Comparison of ENCODE assay signal across 8 cellular contexts in genomic region chr19:43755256-43755801, GRCh38. TPM values are rescaled to one million over a fixed set of nuclear protein-coding genes. Genes with fewer than 3 reads are reported as not detected.
DNase-seq lines count a peak whose midpoint lies in the region; ATAC-seq and TF ChIP-seq lines count a peak whose summit lies in the region.

No MANE protein-coding gene starts in this region.

- peak overlapping the region; percentile 98 for H3K27ac Mint-ChIP-seq in activated CD8-positive, alpha-beta memory T cell treated with anti-CD3 and anti-CD28 coated beads, Interleukin-2, amount 10 ng/mL, durations not matched to agents 7 days and 5 days
- peak overlapping the region; percentile 98 for H3K27ac Mint-ChIP-seq in endodermal cell

- no peaks in the 10 kb centered on the region for H3K27me3 Mint-ChIP-seq in activated CD8-positive, alpha-beta memory T cell treated with anti-CD3 and anti-CD28 coated beads, Interleukin-2, amount 10 ng/mL, durations not matched to agents 7 days and 5 days
- no peaks in the 10 kb centered on the region for H3K27me3 Mint-ChIP-seq in endodermal cell (ENCODE audit: insufficient read depth)

- H3K27me3 ChIP-seq in HL-60 (ENCODE audit: insufficient read depth, poor library complexity, severe bottlenecking) (no peaks in the 10 kb centered on the region), endodermal cell (ENCODE audit: control insufficient read depth, insufficient read depth, low read length, poor library complexity, severe bottlenecking) (no peaks in the 10 kb centered on the region)

- H3K4me3 ChIP-seq in HL-60 (replicated peaks; ENCODE audit: insufficient read depth, low read length), result peak overlapping the region; percentile 82
- H3K4me3 ChIP-seq in endodermal cell (ENCODE audit: low read length), result peak overlapping the region; percentile 98
- peak overlapping the region; percentile 86 for H3K4me3 ChIP-seq in mesodermal cell (ENCODE audit: extremely low read depth, insufficient read depth, low read length, poor library complexity, severe bottlenecking)

- DNase-seq in HL-60 (ENCODE audit: low read depth in 1 of 2, low spot score in 1 of 2), result peak; percentile 78 to 88
- DNase-seq in NOMO-1 treated with dmso at 0.1 percent for 144 hours (lab: John Stamatoyannopoulos, UW; ENCODE audit: unreplicated experiment), result peak; percentile 83
- peak; percentile 91 for DNase-seq in activated CD8-positive, alpha-beta memory T cell treated with anti-CD3 and anti-CD28 coated beads, Interleukin-2, amount 10 ng/mL, durations not matched to agents 7 days and 5 days
- peak; percentile 86 for DNase-seq in endodermal cell
- DNase-seq in stimulated activated CD8-positive, alpha-beta memory T cell treated with anti-CD3 and anti-CD28 coated beads, Interleukin-2, amount 100 ng/mL, for 1 hour (ENCODE audit: low read depth in 2 of 2), result peak; percentile 39 to 62

- WGBS in endodermal cell (ENCODE audit: insufficient coverage in 1 of 2, insufficient read length in 1 of 2), 2 experiments, result 2 to 3% methylated on average over 16 to 28 of the region's 28 CpGs
- 1 to 7% methylated on average over 19 to 23 of the region's 28 CpGs for WGBS in mesodermal cell (ENCODE audit: insufficient coverage in 2 of 2), 2 experiments

- peaks cover 29% of the 10 kb centered on the region for H3K36me3 Mint-ChIP-seq in activated CD8-positive, alpha-beta memory T cell treated with anti-CD3 and anti-CD28 coated beads, Interleukin-2, amount 10 ng/mL, durations not matched to agents 7 days and 5 days
- H3K36me3 Mint-ChIP-seq in endodermal cell (ENCODE audit: low read depth), result peaks cover 19% of the 10 kb centered on the region

- H3K9me3 ChIP-seq in ES-I3 (ENCODE audit: control insufficient read depth, insufficient read depth, low read length), result no peaks in the 10 kb centered on the region
- H3K9me3 ChIP-seq in endodermal cell (ENCODE audit: control insufficient read depth, low read length), result no peaks in the 10 kb centered on the region
- H3K9me3 ChIP-seq in mesodermal cell (ENCODE audit: control insufficient read depth, low read length), result no peaks in the 10 kb centered on the region

- H3K9me3 Mint-ChIP-seq in activated CD8-positive, alpha-beta memory T cell treated with anti-CD3 and anti-CD28 coated beads, Interleukin-2, amount 10 ng/mL, durations not matched to agents 7 days and 5 days (ENCODE audit: low read depth), result no peaks in the 10 kb centered on the region
- no peaks in the 10 kb centered on the region for H3K9me3 Mint-ChIP-seq in endodermal cell

- no peak for TF ChIP-seq CTCF in HL-60 (IDR thresholded peaks at IDR 0.05; ENCODE audit: insufficient read depth, low read length)
- no peak for TF ChIP-seq CTCF in endodermal cell (conservative IDR thresholded peaks at IDR 0.05)

- peak overlapping the region; percentile 99 for H3K27ac ChIP-seq in HL-60 (replicated peaks)
- H3K27ac ChIP-seq in endodermal cell (ENCODE audit: low read depth, low read length), result peak overlapping the region; percentile 99
- H3K27ac ChIP-seq in mesodermal cell (ENCODE audit: low read depth, low read length, severe bottlenecking), result peak overlapping the region; percentile 99

- H3K4me1 Mint-ChIP-seq in activated CD8-positive, alpha-beta memory T cell treated with anti-CD3 and anti-CD28 coated beads, Interleukin-2, amount 10 ng/mL, durations not matched to agents 7 days and 5 days, result peaks cover 61% of the 10 kb centered on the region
- peaks cover 17% of the 10 kb centered on the region for H3K4me1 Mint-ChIP-seq in endodermal cell

- CTCF ChIA-PET in activated CD8-positive, alpha-beta memory T cell treated with anti-CD3 and anti-CD28 coated beads, Interleukin-2, amount 10 ng/mL, durations not matched to agents 7 days and 5 days (lab: Charles Lee), result interaction anchor here (1.6 to 8.8 kb wide), 6 partner anchors 10 to 87 kb away, joined by 4 to 116 read pairs (median 28); partner anchors contain the start of gene KCNN4

- peaks cover 14% of the 10 kb centered on the region; the same call in 1 of the 2 replicates for H3K4me1 ChIP-seq in ES-I3 (ENCODE audit: insufficient read depth, low read length)
- no peaks in the 10 kb centered on the region for H3K4me1 ChIP-seq in endodermal cell (ENCODE audit: control insufficient read depth, insufficient read depth, low read length)
- peaks cover 40% of the 10 kb centered on the region for H3K4me1 ChIP-seq in mesodermal cell (ENCODE audit: control insufficient read depth, insufficient read depth, low read length, poor library complexity, severe bottlenecking)

- H3K36me3 ChIP-seq in ES-I3 (ENCODE audit: insufficient read depth, low read length), result peaks cover 5% of the 10 kb centered on the region; the same call in 1 of the 2 replicates
- peaks cover 11% of the 10 kb centered on the region for H3K36me3 ChIP-seq in endodermal cell (ENCODE audit: control insufficient read depth, insufficient read depth, low read length)
- peaks cover 27% of the 10 kb centered on the region for H3K36me3 ChIP-seq in mesodermal cell (ENCODE audit: control insufficient read depth, insufficient read depth, low read length)

- ATAC-seq in activated CD8-positive, alpha-beta memory T cell treated with anti-CD3 and anti-CD28 coated beads, Interleukin-2, amount 10 ng/mL, durations not matched to agents 7 days and 5 days, result peak; percentile 16
- ATAC-seq in GM21390 (IDR thresholded peaks at IDR 0.05; ENCODE audit: unreplicated experiment), result no peak

- H3K9ac ChIP-seq in ES-I3 (ENCODE audit: low read depth, low read length), result peak overlapping the region; percentile 98
- H3K9ac ChIP-seq in endodermal cell (ENCODE audit: extremely low read depth, low read length, poor library complexity, severe bottlenecking), result peak overlapping the region; percentile 82

- peak overlapping the region; percentile 89 for H3K4me3 Mint-ChIP-seq in activated CD8-positive, alpha-beta memory T cell treated with anti-CD3 and anti-CD28 coated beads, Interleukin-2, amount 10 ng/mL, durations not matched to agents 7 days and 5 days
- peak overlapping the region; percentile 95 for H3K4me3 Mint-ChIP-seq in endodermal cell

RNA-seq across cellular contexts. Expression of gene SMG9, which starts 0.6 kb away (rescaled TPM):
- total RNA-seq in activated CD8-positive, alpha-beta memory T cell treated with anti-CD3 and anti-CD28 coated beads, Interleukin-2, amount 10 ng/mL, durations not matched to agents 7 days and 5 days, result 10 to 100 TPM; 62.3 to 74.7 TPM
- total RNA-seq in endodermal cell, result 10 to 100 TPM; 44.6 to 53.8 TPM
- 43.1 TPM for polyA plus RNA-seq in endodermal cell (2013, experiment 1 of 2)
- polyA plus RNA-seq in endodermal cell (2013, experiment 2 of 2), result 38.6 TPM
- polyA plus RNA-seq in mesodermal cell (2013, experiment 1 of 2), result 45.2 TPM
- polyA plus RNA-seq in mesodermal cell (2013, experiment 2 of 2), result 33.8 TPM

RNA-seq across cellular contexts. Expression of gene KCNN4, which starts 25.4 kb away (rescaled TPM):
- 10 to 100 TPM; 43.9 to 53.0 TPM for total RNA-seq in activated CD8-positive, alpha-beta memory T cell treated with anti-CD3 and anti-CD28 coated beads, Interleukin-2, amount 10 ng/mL, durations not matched to agents 7 days and 5 days
- total RNA-seq in endodermal cell, result not detected
- polyA plus RNA-seq in endodermal cell (2013, experiment 1 of 2), result 0.89 TPM
- 0.29 TPM for polyA plus RNA-seq in endodermal cell (2013, experiment 2 of 2)
- polyA plus RNA-seq in mesodermal cell (2013, experiment 1 of 2), result 0.55 TPM
- 1.2 TPM for polyA plus RNA-seq in mesodermal cell (2013, experiment 2 of 2)

RNA-seq across cellular contexts. Expression of gene IRGC, which starts 39.5 kb away (rescaled TPM):
- not detected for total RNA-seq in activated CD8-positive, alpha-beta memory T cell treated with anti-CD3 and anti-CD28 coated beads, Interleukin-2, amount 10 ng/mL, durations not matched to agents 7 days and 5 days
- not detected for total RNA-seq in endodermal cell
- not detected for polyA plus RNA-seq in endodermal cell (2013, experiment 1 of 2)
- polyA plus RNA-seq in endodermal cell (2013, experiment 2 of 2), result not detected
- not detected for polyA plus RNA-seq in mesodermal cell (2013, experiment 1 of 2)
- not detected for polyA plus RNA-seq in mesodermal cell (2013, experiment 2 of 2)

RNA-seq across cellular contexts. Expression of gene LYPD5, which starts 46.9 kb away (rescaled TPM):
- total RNA-seq in activated CD8-positive, alpha-beta memory T cell treated with anti-CD3 and anti-CD28 coated beads, Interleukin-2, amount 10 ng/mL, durations not matched to agents 7 days and 5 days, result under 1 TPM; 0.40 to 0.58 TPM
- under 1 TPM in 1 of 2 donors, not detected in 1; 0.11 TPM for total RNA-seq in endodermal cell
- polyA plus RNA-seq in endodermal cell (2013, experiment 1 of 2), result not detected
- polyA plus RNA-seq in endodermal cell (2013, experiment 2 of 2), result not detected
- not detected for polyA plus RNA-seq in mesodermal cell (2013, experiment 1 of 2)
- polyA plus RNA-seq in mesodermal cell (2013, experiment 2 of 2), result not detected

Comparison
In these comparisons a context has a peak if more than half of its experiments do, and no peak if none do; other contexts are left out.
1. RNA of gene KCNN4, which starts 25.4 kb away (total RNA-seq): 43.9 to 53.0 TPM in activated CD8-positive, alpha-beta memory T cell treated with anti-CD3 and anti-CD28 coated beads, Interleukin-2, amount 10 ng/mL, durations not matched to agents 7 days and 5 days; not detected in endodermal cell; every median in the first group is over 10 times any median in the second.
2. Peak in every context shown above with its lines, with median percentiles within 50 percentile points of each other: DNase-seq, H3K27ac ChIP-seq and H3K4me3 ChIP-seq.